ENCODE assay signal across 24 cellular contexts in the genomic region with DNA sequence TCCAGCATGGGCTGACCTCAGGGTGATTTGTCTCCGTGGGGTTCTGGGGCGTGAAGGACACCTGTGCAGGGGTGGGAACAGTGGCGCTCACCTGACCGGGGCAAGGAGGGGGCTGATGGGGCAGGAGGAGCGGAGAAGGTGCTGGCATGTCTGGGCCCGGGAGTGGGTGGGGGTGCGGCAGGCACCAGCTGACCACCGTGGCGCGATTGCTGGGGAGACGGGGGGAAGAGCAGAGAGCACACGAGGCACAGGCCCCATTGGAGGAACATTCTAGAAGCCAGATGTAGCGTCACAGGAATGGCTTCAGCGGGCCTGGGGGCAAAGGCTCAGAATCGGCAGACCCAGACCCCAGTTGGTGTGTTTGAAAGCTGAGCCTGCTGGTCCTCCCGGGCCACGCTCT.
"Had no signal": no experiment of that assay in that cellular context is flagged by ENCODE, and none has a peak within 500 bp of the region (broad histone marks: within the 10 kb centered on the region; RNA-seq: fewer than 3 reads in every experiment).

No MANE protein-coding gene starts in this region.

- H3K36me3 ChIP-seq: gastrocnemius medialis, heart right ventricle, prostate gland, spleen, thoracic aorta, tibial nerve, upper lobe of right lung, uterus had no signal

- H3K4me1 ChIP-seq: tibial nerve, upper lobe of right lung had no signal

- DNase-seq: cortex of kidney; effector memory CD8-positive, alpha-beta T cell; foreskin fibroblast; gastrocnemius medialis; heart right ventricle; hippocampal formation; islet precursor cell; naive B cell; right cardiac atrium; spleen; stimulated activated CD4-positive, alpha-beta T cell treated with anti-CD3 and anti-CD28 coated beads, Interleukin-4, amount 100 ng/mL, for 4 hours; stimulated activated naive CD8-positive, alpha-beta T cell treated with anti-CD3 and anti-CD28 coated beads, Interleukin-15, Interleukin-2, amounts not matched to agents 100 U/mL and 50 U/mL, for 24 hours; upper lobe of right lung; uterus had no signal

- H3K4me3 Mint-ChIP-seq: effector memory CD8-positive, alpha-beta T cell; memory B cell; naive B cell; natural killer cell treated with Interleukin-12 subunit alpha and Interleukin-12 subunit beta and Interleukin-15 and Interleukin-18, amount 100 ng/mL, for 72 hours; neural crest cell; stimulated activated memory B cell treated with anti-CD40 and anti-IgM and Interleukin-4, amounts not matched to agents 10 μg/mL and 1 μg/mL and 100 μg/mL, for 72 hours had no signal

- H3K9me3 ChIP-seq: gastrocnemius medialis, heart right ventricle, prostate gland, spleen, thoracic aorta, tibial nerve, upper lobe of right lung, uterus had no signal

- H3K27ac ChIP-seq: gastrocnemius medialis, heart right ventricle, prostate gland, skin epidermis, spleen, thoracic aorta, tibial nerve, upper lobe of right lung, uterus had no signal

- ATAC-seq: effector memory CD8-positive, alpha-beta T cell; gastrocnemius medialis; heart right ventricle; left lobe of liver; natural killer cell treated with Interleukin-12 subunit alpha and Interleukin-12 subunit beta and Interleukin-15 and Interleukin-18, amount 100 ng/mL, for 72 hours; right cardiac atrium; stimulated activated memory B cell treated with anti-CD40 and anti-IgM and Interleukin-4, amounts not matched to agents 10 μg/mL and 1 μg/mL and 100 μg/mL, for 72 hours; stimulated activated naive CD8-positive, alpha-beta T cell treated with anti-CD3 and anti-CD28 coated beads, Interleukin-15, Interleukin-2, amounts not matched to agents 100 U/mL and 50 U/mL, for 24 hours; upper lobe of right lung had no signal

- H3K27ac Mint-ChIP-seq: effector memory CD8-positive, alpha-beta T cell; memory B cell; naive B cell; natural killer cell treated with Interleukin-12 subunit alpha and Interleukin-12 subunit beta and Interleukin-15 and Interleukin-18, amount 100 ng/mL, for 72 hours; stimulated activated memory B cell treated with anti-CD40 and anti-IgM and Interleukin-4, amounts not matched to agents 10 μg/mL and 1 μg/mL and 100 μg/mL, for 72 hours had no signal

- H3K27me3 Mint-ChIP-seq: natural killer cell treated with Interleukin-12 subunit alpha and Interleukin-12 subunit beta and Interleukin-15 and Interleukin-18, amount 100 ng/mL, for 72 hours had no signal

- H3K27me3 ChIP-seq: uterus had no signal

- H3K36me3 Mint-ChIP-seq: memory B cell; naive B cell; natural killer cell treated with Interleukin-12 subunit alpha and Interleukin-12 subunit beta and Interleukin-15 and Interleukin-18, amount 100 ng/mL, for 72 hours; stimulated activated memory B cell treated with anti-CD40 and anti-IgM and Interleukin-4, amounts not matched to agents 10 μg/mL and 1 μg/mL and 100 μg/mL, for 72 hours had no signal

- H3K4me3 ChIP-seq: gastrocnemius medialis, heart right ventricle, lung, prostate gland, skin epidermis, spleen, thoracic aorta, tibial nerve, upper lobe of right lung, uterus had no signal

- H3K4me1 Mint-ChIP-seq: memory B cell; naive B cell; stimulated activated memory B cell treated with anti-CD40 and anti-IgM and Interleukin-4, amounts not matched to agents 10 μg/mL and 1 μg/mL and 100 μg/mL, for 72 hours had no signal

- H3K9me3 Mint-ChIP-seq: effector memory CD8-positive, alpha-beta T cell; memory B cell; naive B cell; natural killer cell treated with Interleukin-12 subunit alpha and Interleukin-12 subunit beta and Interleukin-15 and Interleukin-18, amount 100 ng/mL, for 72 hours; neural crest cell; stimulated activated memory B cell treated with anti-CD40 and anti-IgM and Interleukin-4, amounts not matched to agents 10 μg/mL and 1 μg/mL and 100 μg/mL, for 72 hours had no signal
